Comparison of ENCODE assay signal across 1 cellular context in the genomic region with DNA sequence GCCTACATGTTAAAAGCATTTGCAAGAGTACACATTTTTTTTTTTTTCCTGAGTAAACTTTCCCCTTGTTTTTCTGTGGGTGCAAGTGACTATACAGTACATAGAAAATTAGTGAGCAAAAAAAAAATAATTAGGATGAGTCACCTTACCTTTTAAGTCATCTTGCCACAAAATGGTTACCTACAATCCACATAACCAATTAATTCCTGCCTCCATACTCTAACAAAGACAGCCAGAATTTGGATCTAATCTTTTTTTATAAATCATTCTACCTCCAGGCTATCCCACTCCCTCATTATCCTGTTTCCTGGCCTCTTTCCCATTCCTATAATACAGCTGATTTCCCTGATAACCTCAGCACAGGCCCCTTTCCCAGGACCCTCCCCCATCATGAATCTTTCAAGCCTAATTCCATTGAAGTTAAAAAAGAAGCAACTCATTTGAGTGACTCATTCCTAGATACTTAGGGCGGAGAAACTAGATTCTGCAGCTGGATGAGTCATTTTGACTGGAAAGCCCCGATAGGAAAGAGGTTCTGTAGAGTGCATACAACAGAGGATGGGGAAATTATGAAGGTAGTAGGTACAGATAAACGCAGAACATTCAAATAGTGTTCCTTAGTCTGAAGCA.
A peak's percentile ranks its signal among the peaks of the same experiment; 100 is the strongest.
TF ChIP-seq lines count a peak whose summit lies in the region.

No MANE protein-coding gene starts in this region.

TF ChIP-seq in SK-N-SH, 30 proteins besides CTCF, POLR2A, EP300 and RAD21 (continued from another document):
- TF ChIP-seq ZBTB33 (IDR thresholded peaks at IDR 0.05; ENCODE audit: borderline replicate concordance, low read depth), result 0 out of 2 replicates have a peak, but pooled peaks have one; percentile 34
- TF ChIP-seq SMC3 (IDR thresholded peaks at IDR 0.05; ENCODE audit: low read depth, low read length), result no peak
- TF ChIP-seq RFX5 (IDR thresholded peaks at IDR 0.05; ENCODE audit: low read length), result no peak
- TF ChIP-seq RXRA (IDR thresholded peaks at IDR 0.05; ENCODE audit: borderline replicate concordance, low read depth), result peak; percentile 82
- peak; percentile 99 for TF ChIP-seq FOSL2 (IDR thresholded peaks at IDR 0.05; ENCODE audit: borderline replicate concordance, low read depth)
- TF ChIP-seq EZH2phosphoT487 (IDR thresholded peaks at IDR 0.05; ENCODE audit: borderline replicate concordance, low read depth), result no peak
- TF ChIP-seq TEAD4 (IDR thresholded peaks at IDR 0.05; ENCODE audit: borderline replicate concordance, insufficient read depth), result peak; percentile 52; the same call in 1 of the 2 replicates
- peak; percentile 76 for TF ChIP-seq NFIC (IDR thresholded peaks at IDR 0.05; ENCODE audit: borderline replicate concordance)
- peak; percentile 45; the same call in 1 of the 2 replicates for TF ChIP-seq RCOR1 (IDR thresholded peaks at IDR 0.05; ENCODE audit: low read length)
- peak; percentile 65 for TF ChIP-seq CHD2 (IDR thresholded peaks at IDR 0.05; ENCODE audit: low read length, partially characterized antibody)
- TF ChIP-seq ELF1 (IDR thresholded peaks at IDR 0.05), result 0 out of 2 replicates have a peak, but pooled peaks have one; percentile 11
- peak; percentile 99 for TF ChIP-seq JUND (IDR thresholded peaks at IDR 0.05)
- peak; percentile 63 for TF ChIP-seq POLR2AphosphoS5 (IDR thresholded peaks at IDR 0.05; ENCODE audit: low read depth, low read length)
- no peak for TF ChIP-seq GABPA (IDR thresholded peaks at IDR 0.05; ENCODE audit: low read depth)
- TF ChIP-seq TCF12 (IDR thresholded peaks at IDR 0.05), result peak; percentile 85
- TF ChIP-seq USF2 (IDR thresholded peaks at IDR 0.05; ENCODE audit: borderline replicate concordance, low read depth, low read length), result no peak
- TF ChIP-seq, protein P1, sequence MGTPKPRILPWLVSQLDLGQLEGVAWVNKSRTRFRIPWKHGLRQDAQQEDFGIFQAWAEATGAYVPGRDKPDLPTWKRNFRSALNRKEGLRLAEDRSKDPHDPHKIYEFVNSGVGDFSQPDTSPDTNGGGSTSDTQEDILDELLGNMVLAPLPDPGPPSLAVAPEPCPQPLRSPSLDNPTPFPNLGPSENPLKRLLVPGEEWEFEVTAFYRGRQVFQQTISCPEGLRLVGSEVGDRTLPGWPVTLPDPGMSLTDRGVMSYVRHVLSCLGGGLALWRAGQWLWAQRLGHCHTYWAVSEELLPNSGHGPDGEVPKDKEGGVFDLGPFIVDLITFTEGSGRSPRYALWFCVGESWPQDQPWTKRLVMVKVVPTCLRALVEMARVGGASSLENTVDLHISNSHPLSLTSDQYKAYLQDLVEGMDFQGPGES (IDR thresholded peaks at IDR 0.05; ENCODE audit: low read depth, low read length), result no peak
- peak; percentile 30; the same call in 1 of the 2 replicates for TF ChIP-seq REST (IDR thresholded peaks at IDR 0.05; ENCODE audit: low read depth, low read length)
- peak; percentile 88 for TF ChIP-seq GATA2 (CRISPR knock-in tag; IDR thresholded peaks at IDR 0.05)
- TF ChIP-seq MAX (IDR thresholded peaks at IDR 0.05; ENCODE audit: low read depth), result 0 out of 2 replicates have a peak, but pooled peaks have one; percentile 25
- peak; percentile 71; the same call in 1 of the 2 replicates for TF ChIP-seq MEF2A (IDR thresholded peaks at IDR 0.05; ENCODE audit: borderline replicate concordance, low read depth)
- no peak for TF ChIP-seq MXI1 (IDR thresholded peaks at IDR 0.05; ENCODE audit: low read depth, low read length)
- peak; percentile 36; the same call in 1 of the 2 replicates for TF ChIP-seq TAF1 (IDR thresholded peaks at IDR 0.05; ENCODE audit: borderline replicate concordance, low read depth, low read length)
- TF ChIP-seq SIN3A (IDR thresholded peaks at IDR 0.05; ENCODE audit: borderline replicate concordance, low read depth, low read length), result no peak
